ENCODE assay signal across 13 cellular contexts in genomic region chr1:206578115-206578935, GRCh38. TPM values are rescaled to one million over a fixed set of nuclear protein-coding genes. Genes with fewer than 3 reads are reported as not detected.
DNase-seq lines count a peak whose midpoint lies in the region; ATAC-seq and TF ChIP-seq lines count a peak whose summit lies in the region.
"Had no signal": no experiment of that assay in that cellular context is flagged by ENCODE, and none has a peak within 500 bp of the region (broad histone marks: within the 10 kb centered on the region; RNA-seq: fewer than 3 reads in every experiment).

No MANE protein-coding gene starts in this region.

- WGBS in transverse colon (ENCODE audit: low coverage in 1 of 2), 2 donors: 66 to 74% methylated on average over 3 to 9 of the region's 9 CpGs

- H3K4me1 Mint-ChIP-seq in activated CD4-positive, alpha-beta T cell treated with anti-CD3 and anti-CD28 coated beads, Interleukin-2, amount 10 ng/mL, durations not matched to agents 7 days and 5 days: peaks cover 98% of the 10 kb centered on the region
- H3K4me1 Mint-ChIP-seq in stimulated activated naive B cell treated with anti-CD40 and anti-IgM and Interleukin-4, amounts not matched to agents 10 μg/mL and 1 μg/mL and 100 μg/mL, for 72 hours: peaks cover 84 to 99% of the 10 kb centered on the region in 2 donors

- H3K4me3 ChIP-seq in Peyer's patch (no peak overlapping the region), transverse colon (no peak overlapping the region)
- H3K4me3 ChIP-seq: ascending aorta, PC-9 had no signal

- H3K27ac ChIP-seq in Peyer's patch: peak overlapping the region; percentile 51 to 86 (median 82)
- peak overlapping the region in 2 of 4 donors; percentile 7 to 75 for H3K27ac ChIP-seq in transverse colon
- H3K27ac ChIP-seq: PC-9, VCaP had no signal

- H3K9me3 ChIP-seq in Peyer's patch (no peaks in the 10 kb centered on the region), transverse colon (no peaks in the 10 kb centered on the region)
- H3K9me3 ChIP-seq: ascending aorta had no signal

- no peak for TF ChIP-seq POLR2A in Peyer's patch (IDR thresholded peaks at IDR 0.05)
- TF ChIP-seq POLR2A in transverse colon (IDR thresholded peaks at IDR 0.05): no peak

- peak overlapping the region; percentile 69 for H3K4me3 Mint-ChIP-seq in activated CD4-positive, alpha-beta T cell treated with anti-CD3 and anti-CD28 coated beads, Interleukin-2, amount 10 ng/mL, durations not matched to agents 7 days and 5 days
- peak overlapping the region in 1 of 2 donors; percentile 50 for H3K4me3 Mint-ChIP-seq in stimulated activated naive B cell treated with anti-CD40 and anti-IgM and Interleukin-4, amounts not matched to agents 10 μg/mL and 1 μg/mL and 100 μg/mL, for 72 hours

- TF ChIP-seq CTCF in Peyer's patch (IDR thresholded peaks at IDR 0.05) (no peak), transverse colon (IDR thresholded peaks at IDR 0.05) (no peak)

- H3K36me3 ChIP-seq in Peyer's patch: no peaks in the 10 kb centered on the region
- no peaks in the 10 kb centered on the region for H3K36me3 ChIP-seq in transverse colon
- H3K36me3 ChIP-seq: ascending aorta had no signal

- H3K4me1 ChIP-seq in Peyer's patch (peaks cover 0 to 65% (median 43%) of the 10 kb centered on the region in 4 donors), transverse colon (peaks cover 0 to 42% (median 2%) of the 10 kb centered on the region in 4 donors)

- POLR2A ChIA-PET in activated CD4-positive, alpha-beta T cell treated with anti-CD3 and anti-CD28 coated beads, Interleukin-2, amount 10 ng/mL, durations not matched to agents 7 days and 5 days (lab: Charles Lee): interaction anchor here (1.1 to 1.8 kb wide), 3 partner anchors 12 to 23 kb away, joined by 3 to 6 read pairs (median 4); no protein-coding TSS in a partner anchor

- no peak for DNase-seq in activated CD4-positive, alpha-beta T cell treated with anti-CD3 and anti-CD28 coated beads, Interleukin-2, amount 10 ng/mL, durations not matched to agents 7 days and 5 days
- DNase-seq in activated CD4-positive, alpha-beta T cell treated with anti-CD3 and anti-CD28 coated beads, Interleukin-2, amount 50 U/mL, for 4 hours: no peak
- no peak for DNase-seq in Peyer's patch
- peak; percentile 15 for DNase-seq in dermis blood vessel endothelial cell
- DNase-seq in stimulated activated naive B cell treated with anti-CD40 and anti-IgM and Interleukin-4, amounts not matched to agents 10 μg/mL and 1 μg/mL and 100 μg/mL, for 72 hours: no peak
- DNase-seq in transverse colon: no peak
- no peak for DNase-seq in glomerular visceral epithelial cell (ENCODE audit: extremely low spot score)
- DNase-seq in NCI-H2081 (lab: John Stamatoyannopoulos, UW): no peak
- DNase-seq: NCI-H1105, trophoblast cell had no signal

- no peaks in the 10 kb centered on the region for H3K27me3 Mint-ChIP-seq in activated CD4-positive, alpha-beta T cell treated with anti-CD3 and anti-CD28 coated beads, Interleukin-2, amount 10 ng/mL, durations not matched to agents 7 days and 5 days
- H3K27me3 Mint-ChIP-seq in stimulated activated naive B cell treated with anti-CD40 and anti-IgM and Interleukin-4, amounts not matched to agents 10 μg/mL and 1 μg/mL and 100 μg/mL, for 72 hours: no peaks in the 10 kb centered on the region

- H3K27me3 ChIP-seq in Peyer's patch: no peaks in the 10 kb centered on the region
- no peaks in the 10 kb centered on the region for H3K27me3 ChIP-seq in transverse colon
- H3K27me3 ChIP-seq: ascending aorta had no signal

- no peak for ATAC-seq in stimulated activated naive B cell treated with anti-CD40 and anti-IgM and Interleukin-4, amounts not matched to agents 10 μg/mL and 1 μg/mL and 100 μg/mL, for 72 hours (replicated peaks)

- CTCF ChIA-PET in activated CD4-positive, alpha-beta T cell treated with anti-CD3 and anti-CD28 coated beads, Interleukin-2, amount 10 ng/mL, durations not matched to agents 7 days and 5 days (lab: Charles Lee): interaction anchor here (0.6 to 18.8 kb wide), 10 partner anchors 17 to 143 kb away, joined by 3 to 412 read pairs (median 3); partner anchors contain the start of gene EIF2D

- TF ChIP-seq EP300 in transverse colon (IDR thresholded peaks at IDR 0.05; ENCODE audit: low read depth): no peak

- intact Hi-C loops in transverse colon (cut with DNase I; ENCODE audit: low total_unique reads): no loop called here

- H3K9me3 Mint-ChIP-seq in activated CD4-positive, alpha-beta T cell treated with anti-CD3 and anti-CD28 coated beads, Interleukin-2, amount 10 ng/mL, durations not matched to agents 7 days and 5 days: no peaks in the 10 kb centered on the region
- peaks cover 0 to 2% of the 10 kb centered on the region in 2 donors for H3K9me3 Mint-ChIP-seq in stimulated activated naive B cell treated with anti-CD40 and anti-IgM and Interleukin-4, amounts not matched to agents 10 μg/mL and 1 μg/mL and 100 μg/mL, for 72 hours

- in situ Hi-C loops in transverse colon (cut with MboI; ENCODE audit: low pct_ligation_motif_present in 1 of 4, low pct_unique_long_range_greater_than_20kb in 1 of 4, low sequenced_read_pairs in 3 of 4): loop anchor here in 1 of 4 donors (25.0 kb wide), 1 partner anchor 91 kb away; no protein-coding TSS in a partner anchor

- peak overlapping the region; percentile 91 for H3K27ac Mint-ChIP-seq in activated CD4-positive, alpha-beta T cell treated with anti-CD3 and anti-CD28 coated beads, Interleukin-2, amount 10 ng/mL, durations not matched to agents 7 days and 5 days
- peak overlapping the region; percentile 99 for H3K27ac Mint-ChIP-seq in stimulated activated naive B cell treated with anti-CD40 and anti-IgM and Interleukin-4, amounts not matched to agents 10 μg/mL and 1 μg/mL and 100 μg/mL, for 72 hours

- H3K36me3 Mint-ChIP-seq in activated CD4-positive, alpha-beta T cell treated with anti-CD3 and anti-CD28 coated beads, Interleukin-2, amount 10 ng/mL, durations not matched to agents 7 days and 5 days (ENCODE audit: low read depth): peaks cover 80% of the 10 kb centered on the region
- H3K36me3 Mint-ChIP-seq in stimulated activated naive B cell treated with anti-CD40 and anti-IgM and Interleukin-4, amounts not matched to agents 10 μg/mL and 1 μg/mL and 100 μg/mL, for 72 hours: peaks cover 51 to 73% of the 10 kb centered on the region in 2 donors

RNA-seq across cellular contexts. Expression of gene EIF2D, which starts 33.9 kb away (rescaled TPM):
- total RNA-seq in activated CD4-positive, alpha-beta T cell treated with anti-CD3 and anti-CD28 coated beads, Interleukin-2, amount 10 ng/mL, durations not matched to agents 7 days and 5 days: 10 to 100 TPM; 44.5 to 51.6 TPM
- total RNA-seq in Peyer's patch (10 to 100 TPM; 20.0 to 66.0 (median 34.9) TPM), dermis blood vessel endothelial cell (66.1 and 69.9 TPM in 2 replicates), transverse colon (10 to 100 TPM; 20.9 to 57.3 (median 39.5) TPM)

RNA-seq across cellular contexts. Expression of gene DYRK3, which starts 57.0 kb away (rescaled TPM):
- total RNA-seq in activated CD4-positive, alpha-beta T cell treated with anti-CD3 and anti-CD28 coated beads, Interleukin-2, amount 10 ng/mL, durations not matched to agents 7 days and 5 days: 1 to 10 TPM; 4.0 to 4.3 TPM
- total RNA-seq in Peyer's patch (1 to 10 TPM in 1 of 4 donors, under 1 TPM in 2, not detected in 1; 0.67 to 3.3 (median 0.85) TPM), dermis blood vessel endothelial cell (11.4 and 12.6 TPM in 2 replicates), transverse colon (1 to 10 TPM in 2 of 4 donors, not detected in 2; 1.6 to 3.2 TPM)
